8 cellular contexts compared by ENCODE assay signal in the genomic region with DNA sequence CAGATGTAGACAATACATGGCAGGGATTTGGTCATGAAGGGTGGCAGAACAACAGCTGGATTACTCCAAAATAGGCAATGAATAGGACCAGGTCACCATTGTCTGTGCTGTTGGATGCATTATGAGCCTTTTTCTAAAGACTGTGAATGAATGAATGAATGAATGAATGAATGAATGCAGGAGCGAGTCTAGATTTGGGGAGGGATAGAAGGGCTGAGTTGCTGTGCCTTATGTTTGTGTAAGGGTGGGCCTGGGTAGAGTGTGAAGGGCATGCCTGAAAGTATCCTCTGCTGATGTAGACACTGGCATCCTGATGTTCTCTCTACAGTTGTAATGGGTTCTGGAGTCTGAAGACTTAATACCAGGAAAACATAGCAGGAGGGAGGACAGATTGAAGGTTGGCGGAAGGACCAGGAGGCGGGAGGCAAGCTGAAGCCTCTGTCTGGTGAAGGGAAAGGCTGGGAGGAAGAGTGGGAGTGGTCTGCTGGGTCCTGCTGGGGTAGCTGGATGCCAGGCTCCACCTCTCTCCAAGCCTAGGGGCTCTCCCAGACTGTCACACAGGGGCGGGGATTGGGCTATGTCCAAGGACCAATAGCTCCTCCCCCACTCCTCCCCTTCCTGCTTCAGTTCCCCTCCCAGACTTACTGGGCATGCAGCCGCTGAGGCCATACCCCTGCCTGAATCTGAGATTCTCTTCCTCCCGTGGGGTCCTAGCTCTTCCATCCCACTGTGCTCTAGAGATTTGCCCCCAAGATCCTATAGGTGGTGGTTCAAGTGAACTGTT. TPM values are rescaled to one million over a fixed set of nuclear protein-coding genes. Genes with fewer than 3 reads are reported as not detected.
DNase-seq lines count a peak whose midpoint lies in the region; ATAC-seq and TF ChIP-seq lines count a peak whose summit lies in the region.

No MANE protein-coding gene starts in this region.

- no peak overlapping the region for H3K4me3 ChIP-seq in BLaER1 treated with 17β-estradiol and CSF1 and Interleukin-3, amounts not matched to agents 10 nM and 100 nM
- H3K4me3 ChIP-seq in upper lobe of right lung = no peak overlapping the region

- intact Hi-C loops in upper lobe of right lung (cut with DNase I) = no loop called here

- no peak overlapping the region; a peak in 2 of 22 replicates for H3K9ac ChIP-seq in BLaER1 treated with 17β-estradiol and CSF1 and Interleukin-3, amounts not matched to agents 10 nM and 100 nM

- ATAC-seq in HG03442 (IDR thresholded peaks at IDR 0.05; ENCODE audit: unreplicated experiment) = peak; percentile 74
- ATAC-seq in upper lobe of right lung = peak; percentile 81
- no peak for ATAC-seq in GM18873 (IDR thresholded peaks at IDR 0.05; ENCODE audit: low FRiP score, unreplicated experiment)

- no peaks in the 10 kb centered on the region for H3K9me3 ChIP-seq in BLaER1 treated with 17β-estradiol and CSF1 and Interleukin-3, amounts not matched to agents 10 nM and 100 nM (replicated peaks in 1 of 11)
- H3K9me3 ChIP-seq in upper lobe of right lung = no peaks in the 10 kb centered on the region

- peaks cover 40 to 49% (median 43%) of the 10 kb centered on the region in 10 experiments for H3K4me1 ChIP-seq in BLaER1 treated with 17β-estradiol and CSF1 and Interleukin-3, amounts not matched to agents 10 nM and 100 nM
- H3K4me1 ChIP-seq in upper lobe of right lung = peaks cover 22% of the 10 kb centered on the region

- H3K36me3 ChIP-seq in BLaER1 treated with 17β-estradiol and CSF1 and Interleukin-3, amounts not matched to agents 10 nM and 100 nM = peaks cover 0 to 23% (median 11%) of the 10 kb centered on the region in 11 experiments; a peak in 17 of 22 replicates
- peaks cover 13% of the 10 kb centered on the region for H3K36me3 ChIP-seq in upper lobe of right lung

- H3K27ac ChIP-seq in BLaER1 treated with 17β-estradiol and CSF1 and Interleukin-3, amounts not matched to agents 10 nM and 100 nM = peak overlapping the region in 6 of 11 experiments; percentile 6 to 59 (median 32); a peak in 9 of 22 replicates
- H3K27ac ChIP-seq in upper lobe of right lung = peak overlapping the region; percentile 56

- peaks cover 0 to 5% (median 0%) of the 10 kb centered on the region in 11 experiments; a peak in 2 of 22 replicates for H4K20me1 ChIP-seq in BLaER1 treated with 17β-estradiol and CSF1 and Interleukin-3, amounts not matched to agents 10 nM and 100 nM

- peak overlapping the region; percentile 50 to 97 (median 64) for H3K4me2 ChIP-seq in BLaER1 treated with 17β-estradiol and CSF1 and Interleukin-3, amounts not matched to agents 10 nM and 100 nM

- DNase-seq in GM19238 (ENCODE audit: insufficient read length, low spot score) (peak; percentile 75), epidermal melanocyte (ENCODE audit: insufficient read length, low spot score) (peak; percentile 98), medulla oblongata (ENCODE audit: extremely low spot score) (peak; percentile 95), upper lobe of right lung (peak; percentile 84)

- H3K27me3 ChIP-seq in BLaER1 treated with 17β-estradiol and CSF1 and Interleukin-3, amounts not matched to agents 10 nM and 100 nM = no peaks in the 10 kb centered on the region
- no peaks in the 10 kb centered on the region for H3K27me3 ChIP-seq in upper lobe of right lung

- TF ChIP-seq CTCF in upper lobe of right lung (IDR thresholded peaks at IDR 0.05) = no peak

TF ChIP-seq in PFSK-1, 5 proteins besides CTCF, POLR2A, EP300 and RAD21:
- TF ChIP-seq SIN3A (IDR thresholded peaks at IDR 0.05; ENCODE audit: borderline replicate concordance, insufficient read depth, low read length) (no peak), POLR2AphosphoS5 (IDR thresholded peaks at IDR 0.05; ENCODE audit: low read depth, low read length) (peak; percentile 96), TAF1 (IDR thresholded peaks at IDR 0.05; ENCODE audit: borderline replicate concordance, insufficient read depth, low read length) (0 out of 2 replicates have a peak, but pooled peaks have one; percentile 68), FOXP2 (optimal IDR thresholded peaks at IDR 0.05; ENCODE audit: borderline replicate concordance, extremely low read depth, extremely low read length, insufficient read depth) (peak; percentile 23)
- TF ChIP-seq, protein P1, sequence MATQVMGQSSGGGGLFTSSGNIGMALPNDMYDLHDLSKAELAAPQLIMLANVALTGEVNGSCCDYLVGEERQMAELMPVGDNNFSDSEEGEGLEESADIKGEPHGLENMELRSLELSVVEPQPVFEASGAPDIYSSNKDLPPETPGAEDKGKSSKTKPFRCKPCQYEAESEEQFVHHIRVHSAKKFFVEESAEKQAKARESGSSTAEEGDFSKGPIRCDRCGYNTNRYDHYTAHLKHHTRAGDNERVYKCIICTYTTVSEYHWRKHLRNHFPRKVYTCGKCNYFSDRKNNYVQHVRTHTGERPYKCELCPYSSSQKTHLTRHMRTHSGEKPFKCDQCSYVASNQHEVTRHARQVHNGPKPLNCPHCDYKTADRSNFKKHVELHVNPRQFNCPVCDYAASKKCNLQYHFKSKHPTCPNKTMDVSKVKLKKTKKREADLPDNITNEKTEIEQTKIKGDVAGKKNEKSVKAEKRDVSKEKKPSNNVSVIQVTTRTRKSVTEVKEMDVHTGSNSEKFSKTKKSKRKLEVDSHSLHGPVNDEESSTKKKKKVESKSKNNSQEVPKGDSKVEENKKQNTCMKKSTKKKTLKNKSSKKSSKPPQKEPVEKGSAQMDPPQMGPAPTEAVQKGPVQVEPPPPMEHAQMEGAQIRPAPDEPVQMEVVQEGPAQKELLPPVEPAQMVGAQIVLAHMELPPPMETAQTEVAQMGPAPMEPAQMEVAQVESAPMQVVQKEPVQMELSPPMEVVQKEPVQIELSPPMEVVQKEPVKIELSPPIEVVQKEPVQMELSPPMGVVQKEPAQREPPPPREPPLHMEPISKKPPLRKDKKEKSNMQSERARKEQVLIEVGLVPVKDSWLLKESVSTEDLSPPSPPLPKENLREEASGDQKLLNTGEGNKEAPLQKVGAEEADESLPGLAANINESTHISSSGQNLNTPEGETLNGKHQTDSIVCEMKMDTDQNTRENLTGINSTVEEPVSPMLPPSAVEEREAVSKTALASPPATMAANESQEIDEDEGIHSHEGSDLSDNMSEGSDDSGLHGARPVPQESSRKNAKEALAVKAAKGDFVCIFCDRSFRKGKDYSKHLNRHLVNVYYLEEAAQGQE (IDR thresholded peaks at IDR 0.05; ENCODE audit: insufficient read depth in 1 of 2, low read depth in 2 of 2, low read length in 2 of 2) = no peak

RNA-seq across cellular contexts. Expression of gene TRIM3, which starts 4.8 kb away (rescaled TPM):
- polyA plus RNA-seq in PFSK-1 (2012; ENCODE audit: insufficient read length, low read depth) = 40.1 TPM
- 22.0 TPM for total RNA-seq in upper lobe of right lung

RNA-seq across cellular contexts. Expression of gene ARFIP2, which starts 12.2 kb away (rescaled TPM):
- 54.0 TPM for polyA plus RNA-seq in PFSK-1 (2012; ENCODE audit: insufficient read length, low read depth)
- 36.4 TPM for total RNA-seq in upper lobe of right lung

RNA-seq across cellular contexts. Expression of gene TIMM10B, which starts 12.4 kb away (rescaled TPM):
- 22.3 TPM for polyA plus RNA-seq in PFSK-1 (2012; ENCODE audit: insufficient read length, low read depth)
- total RNA-seq in upper lobe of right lung = 45.0 TPM

RNA-seq across cellular contexts. Expression of gene HPX, which starts 28.1 kb away (rescaled TPM):
- polyA plus RNA-seq in PFSK-1 (2012; ENCODE audit: insufficient read length, low read depth) = 0.60 TPM
- total RNA-seq in upper lobe of right lung = 1.4 TPM

RNA-seq across cellular contexts. Expression of gene DNHD1, which starts 28.2 kb away (rescaled TPM):
- polyA plus RNA-seq in PFSK-1 (2012; ENCODE audit: insufficient read length, low read depth) = 17.9 TPM
- total RNA-seq in upper lobe of right lung = 14.5 TPM
